In genomic region chr6:149028767-149029405, GRCh38 we compare ENCODE assay signal across 1 cellular context.
A peak's percentile ranks its signal among the peaks of the same experiment; 100 is the strongest.
TF ChIP-seq lines count a peak whose summit lies in the region.

No MANE protein-coding gene starts in this region.

TF ChIP-seq in HepG2, 621 proteins besides CTCF, POLR2A, EP300 and RAD21 (continued from another document and continues in another):
- TF ChIP-seq HNRNPUL1 (IDR thresholded peaks at IDR 0.05; ENCODE audit: low read depth, low read length) (no peak), THAP9 (CRISPR knock-in tag; IDR thresholded peaks at IDR 0.05; ENCODE audit: borderline replicate concordance) (no peak), GZF1 (CRISPR knock-in tag; IDR thresholded peaks at IDR 0.05) (no peak), ZNF605 (CRISPR knock-in tag; IDR thresholded peaks at IDR 0.05) (no peak), RXRB (CRISPR knock-in tag; IDR thresholded peaks at IDR 0.05; ENCODE audit: borderline replicate concordance) (peak; percentile 80), IRF2 (CRISPR knock-in tag; IDR thresholded peaks at IDR 0.05) (peak; percentile 75; the same call in 1 of the 2 replicates), FOSL1 (CRISPR knock-in tag; IDR thresholded peaks at IDR 0.05; ENCODE audit: borderline replicate concordance) (no peak), ZBTB8A (CRISPR knock-in tag; IDR thresholded peaks at IDR 0.05; ENCODE audit: borderline replicate concordance, low read depth) (no peak), KDM5B (CRISPR knock-in tag; IDR thresholded peaks at IDR 0.05; ENCODE audit: borderline replicate concordance) (no peak), FOXA3 (CRISPR knock-in tag; IDR thresholded peaks at IDR 0.05) (peak; percentile 68), FOXP4 (CRISPR knock-in tag; IDR thresholded peaks at IDR 0.05) (no peak), ZKSCAN8 (CRISPR knock-in tag; IDR thresholded peaks at IDR 0.05; ENCODE audit: borderline replicate concordance) (peak; percentile 29; the same call in 1 of the 2 replicates), NCOA1 (CRISPR knock-in tag; IDR thresholded peaks at IDR 0.05) (no peak), RFX1 (IDR thresholded peaks at IDR 0.05) (no peak), SP140L (CRISPR knock-in tag; IDR thresholded peaks at IDR 0.05; ENCODE audit: borderline replicate concordance) (no peak), MAFK (conservative IDR thresholded peaks at IDR 0.05 in 1 of 2, IDR thresholded peaks at IDR 0.05 in 1 of 2; ENCODE audit: low read length in 2 of 2) (peak; percentile 73 to 84), ZNF207 (IDR thresholded peaks at IDR 0.05; ENCODE audit: borderline replicate concordance) (no peak), NCOR1 (IDR thresholded peaks at IDR 0.05; ENCODE audit: borderline replicate concordance, low read length) (peak; percentile 93), ZNF292 (CRISPR knock-in tag; IDR thresholded peaks at IDR 0.05; ENCODE audit: borderline replicate concordance, low read depth) (no peak), TBL1XR1 (IDR thresholded peaks at IDR 0.05; ENCODE audit: borderline replicate concordance, low read length, partially characterized antibody) (peak; percentile 22), ZNF24 (IDR thresholded peaks at IDR 0.05) (peak; percentile 73; the same call in 1 of the 2 replicates), THAP11 (CRISPR knock-in tag; IDR thresholded peaks at IDR 0.05) (peak; percentile 32; the same call in 1 of the 2 replicates), ZFP36L1 (CRISPR knock-in tag; IDR thresholded peaks at IDR 0.05) (peak; percentile 49; the same call in 1 of the 2 replicates), ZFP36 (IDR thresholded peaks at IDR 0.05; ENCODE audit: borderline replicate concordance, low read depth, low read length, partially characterized antibody) (peak; percentile 28), KAT8 (CRISPR knock-in tag; IDR thresholded peaks at IDR 0.05) (peak; percentile 69), ZNF709 (CRISPR knock-in tag; IDR thresholded peaks at IDR 0.05) (no peak), MAZ (IDR thresholded peaks at IDR 0.05; ENCODE audit: borderline replicate concordance, low read depth, low read length) (no peak), MAZ (CRISPR knock-in tag; IDR thresholded peaks at IDR 0.05; ENCODE audit: low read depth) (no peak), MIXL1 (CRISPR knock-in tag; IDR thresholded peaks at IDR 0.05) (peak; percentile 99), ZNF30 (CRISPR knock-in tag; IDR thresholded peaks at IDR 0.05) (no peak), CREB1 (IDR thresholded peaks at IDR 0.05) (no peak), CREB1 (CRISPR knock-in tag; IDR thresholded peaks at IDR 0.05) (peak; percentile 21; the same call in 1 of the 2 replicates), HOMEZ (CRISPR knock-in tag; IDR thresholded peaks at IDR 0.05; ENCODE audit: low read depth) (0 out of 2 replicates have a peak, but pooled peaks have one; percentile 39), HDAC2 (CRISPR knock-in tag; IDR thresholded peaks at IDR 0.05) (peak; percentile 41; the same call in 1 of the 2 replicates), BRF2 (CRISPR knock-in tag; IDR thresholded peaks at IDR 0.05) (no peak), REPIN1 (CRISPR knock-in tag; IDR thresholded peaks at IDR 0.05; ENCODE audit: borderline replicate concordance, low read depth) (peak; percentile 70; the same call in 1 of the 2 replicates), TCF7L2 (IDR thresholded peaks at IDR 0.05; ENCODE audit: low read depth, low read length) (no peak), NCOA2 (CRISPR knock-in tag; IDR thresholded peaks at IDR 0.05) (peak; percentile 59; the same call in 1 of the 2 replicates), MBD4 (IDR thresholded peaks at IDR 0.05; ENCODE audit: borderline replicate concordance, low read length) (no peak), KLF13 (CRISPR knock-in tag; IDR thresholded peaks at IDR 0.05) (no peak), ZNF841 (CRISPR knock-in tag; IDR thresholded peaks at IDR 0.05; ENCODE audit: borderline replicate concordance) (no peak), ZNF503 (CRISPR knock-in tag; IDR thresholded peaks at IDR 0.05) (no peak), ZSCAN9 (CRISPR knock-in tag; IDR thresholded peaks at IDR 0.05; ENCODE audit: borderline replicate concordance) (peak; percentile 26; the same call in 1 of the 2 replicates), ZFP41 (CRISPR knock-in tag; IDR thresholded peaks at IDR 0.05; ENCODE audit: borderline replicate concordance) (no peak), ELF3 (CRISPR knock-in tag; IDR thresholded peaks at IDR 0.05) (peak; percentile 67), SAP130 (CRISPR knock-in tag; IDR thresholded peaks at IDR 0.05; ENCODE audit: low read depth) (peak; percentile 30; the same call in 1 of the 2 replicates), ZSCAN22 (CRISPR knock-in tag; IDR thresholded peaks at IDR 0.05) (no peak), ZNF83 (CRISPR knock-in tag; IDR thresholded peaks at IDR 0.05; ENCODE audit: borderline replicate concordance) (no peak), LCORL (IDR thresholded peaks at IDR 0.05) (0 out of 2 replicates have a peak, but pooled peaks have one; percentile 54), LCORL (CRISPR knock-in tag; IDR thresholded peaks at IDR 0.05) (peak; percentile 38), NR2C2 (CRISPR knock-in tag; IDR thresholded peaks at IDR 0.05; ENCODE audit: borderline replicate concordance) (no peak), SKI (IDR thresholded peaks at IDR 0.05; ENCODE audit: partially characterized antibody) (peak; percentile 57), POGZ (CRISPR knock-in tag; IDR thresholded peaks at IDR 0.05) (peak; percentile 46; the same call in 1 of the 2 replicates), ZFX (CRISPR knock-in tag; IDR thresholded peaks at IDR 0.05; ENCODE audit: low read depth) (0 out of 2 replicates have a peak, but pooled peaks have one; percentile 25), HOXA5 (CRISPR knock-in tag; IDR thresholded peaks at IDR 0.05) (no peak), NFE2 (CRISPR knock-in tag; IDR thresholded peaks at IDR 0.05) (no peak), GPN1 (CRISPR knock-in tag; IDR thresholded peaks at IDR 0.05; ENCODE audit: borderline replicate concordance) (no peak), SRF (IDR thresholded peaks at IDR 0.05; ENCODE audit: low read depth, low read length) (no peak), RFXANK (CRISPR knock-in tag; IDR thresholded peaks at IDR 0.05) (no peak), NFKB2 (CRISPR knock-in tag; IDR thresholded peaks at IDR 0.05; ENCODE audit: borderline replicate concordance) (no peak), NR1H2 (CRISPR knock-in tag; IDR thresholded peaks at IDR 0.05; ENCODE audit: borderline replicate concordance, low read depth) (no peak), DPF2 (CRISPR knock-in tag; IDR thresholded peaks at IDR 0.05; ENCODE audit: borderline replicate concordance, low read depth) (no peak), ZNF619 (CRISPR knock-in tag; IDR thresholded peaks at IDR 0.05) (no peak), NR2F6 (IDR thresholded peaks at IDR 0.05) (no peak), NR2F6 (CRISPR knock-in tag; IDR thresholded peaks at IDR 0.05) (peak; percentile 33; the same call in 1 of the 2 replicates), ZNF331 (CRISPR knock-in tag; IDR thresholded peaks at IDR 0.05) (peak; percentile 55; the same call in 1 of the 2 replicates), MXI1 (IDR thresholded peaks at IDR 0.05; ENCODE audit: borderline replicate concordance, low read depth, low read length) (no peak)
- TF ChIP-seq, protein P1, sequence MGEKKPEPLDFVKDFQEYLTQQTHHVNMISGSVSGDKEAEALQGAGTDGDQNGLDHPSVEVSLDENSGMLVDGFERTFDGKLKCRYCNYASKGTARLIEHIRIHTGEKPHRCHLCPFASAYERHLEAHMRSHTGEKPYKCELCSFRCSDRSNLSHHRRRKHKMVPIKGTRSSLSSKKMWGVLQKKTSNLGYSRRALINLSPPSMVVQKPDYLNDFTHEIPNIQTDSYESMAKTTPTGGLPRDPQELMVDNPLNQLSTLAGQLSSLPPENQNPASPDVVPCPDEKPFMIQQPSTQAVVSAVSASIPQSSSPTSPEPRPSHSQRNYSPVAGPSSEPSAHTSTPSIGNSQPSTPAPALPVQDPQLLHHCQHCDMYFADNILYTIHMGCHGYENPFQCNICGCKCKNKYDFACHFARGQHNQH (CRISPR knock-in tag; IDR thresholded peaks at IDR 0.05) = no peak
- TF ChIP-seq, protein P2, sequence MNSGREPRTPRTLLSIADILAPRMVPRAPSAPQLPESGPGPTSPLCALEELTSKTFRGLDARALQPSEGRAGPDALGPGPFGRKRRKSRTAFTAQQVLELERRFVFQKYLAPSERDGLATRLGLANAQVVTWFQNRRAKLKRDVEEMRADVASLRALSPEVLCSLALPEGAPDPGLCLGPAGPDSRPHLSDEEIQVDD (CRISPR knock-in tag; IDR thresholded peaks at IDR 0.05; ENCODE audit: borderline replicate concordance) = no peak
